In genomic region chr1:27367160-27367650, GRCh38 we compare ENCODE assay signal across 9 cellular contexts. TPM values are rescaled to one million over a fixed set of nuclear protein-coding genes. Genes with fewer than 3 reads are reported as not detected.
DNase-seq lines count a peak whose midpoint lies in the region; ATAC-seq and TF ChIP-seq lines count a peak whose summit lies in the region.
"Had no signal": no experiment of that assay in that cellular context is flagged by ENCODE, and none has a peak within 500 bp of the region (broad histone marks: within the 10 kb centered on the region; RNA-seq: fewer than 3 reads in every experiment).

No MANE protein-coding gene starts in this region.

- H3K27ac Mint-ChIP-seq in endodermal cell, result no peak overlapping the region
- H3K27ac Mint-ChIP-seq in neural crest cell (ENCODE audit: unreplicated experiment), result no peak overlapping the region

- DNase-seq in BJ (ENCODE audit: low read depth) (no peak), Panc1 (ENCODE audit: low read depth, low spot score) (no peak), endodermal cell (no peak), neural crest cell (ENCODE audit: low read depth, low spot score) (no peak), SW480 (ENCODE audit: low spot score) (no peak)

- H3K4me1 Mint-ChIP-seq in endodermal cell, result peaks cover 12% of the 10 kb centered on the region
- H3K4me1 Mint-ChIP-seq in neural crest cell, result peaks cover 41% of the 10 kb centered on the region

- CTCF ChIA-PET in BJ (lab: Yijun Ruan, JAX), result interaction anchor here (0.7 to 6.1 kb wide), 26 partner anchors 8 to 480 kb away, joined by 3 to 118 read pairs (median 6); partner anchors contain the start of genes CD164L2, FCN3, GPR3 and SYTL1
- CTCF ChIA-PET in Panc1 (lab: Charles Lee), result interaction anchor here (0.5 to 2.3 kb wide), 3 partner anchors 10 to 85 kb away, joined by 3 to 11 read pairs (median 3); no protein-coding TSS in a partner anchor

- H3K27me3 ChIP-seq in BJ (ENCODE audit: control insufficient read depth, insufficient read depth, low read length), result no peaks in the 10 kb centered on the region
- no peaks in the 10 kb centered on the region for H3K27me3 ChIP-seq in Panc1 (ENCODE audit: control insufficient read depth, insufficient read depth, low read length)
- no peaks in the 10 kb centered on the region for H3K27me3 ChIP-seq in endodermal cell (ENCODE audit: control insufficient read depth, insufficient read depth, low read length, poor library complexity, severe bottlenecking)

- no TSS peak for BruUV-seq in Panc1 (replicated peaks; lab: Mats Ljungman, UMichigan)

- H3K4me3 Mint-ChIP-seq in endodermal cell, result peak overlapping the region; percentile 70
- peak overlapping the region; percentile 84 for H3K4me3 Mint-ChIP-seq in neural crest cell

- H3K27ac ChIP-seq in Panc1 (ENCODE audit: low read length) (peak overlapping the region; percentile 92), endodermal cell (ENCODE audit: low read depth, low read length) (peak overlapping the region; percentile 72)

- H3K4me3 ChIP-seq in BJ (ENCODE audit: low read depth, low read length) (peak overlapping the region; percentile 56), Panc1 (ENCODE audit: low read depth in 2 of 2, low read length in 2 of 2) (peak overlapping the region; percentile 74 to 96), endodermal cell (ENCODE audit: low read length) (peak overlapping the region; percentile 88)

- H3K36me3 Mint-ChIP-seq in endodermal cell (ENCODE audit: low read depth) (no peaks in the 10 kb centered on the region), neural crest cell (ENCODE audit: low read depth) (no peaks in the 10 kb centered on the region)

- TF ChIP-seq CTCF in BJ (IDR thresholded peaks at IDR 0.05; ENCODE audit: insufficient read depth, low read depth, low read length) (no peak), Panc1 (IDR thresholded peaks at IDR 0.05) (no peak), endodermal cell (conservative IDR thresholded peaks at IDR 0.05) (no peak), neural crest cell (conservative IDR thresholded peaks at IDR 0.05) (no peak)

- H3K9me3 ChIP-seq in Panc1 (ENCODE audit: control insufficient read depth, insufficient read depth, low read depth, low read length) (no peaks in the 10 kb centered on the region), endodermal cell (ENCODE audit: control insufficient read depth, low read length) (no peaks in the 10 kb centered on the region)

- H3K9me3 Mint-ChIP-seq in endodermal cell (no peaks in the 10 kb centered on the region), neural crest cell (no peaks in the 10 kb centered on the region)

- peak overlapping the region; percentile 57 for H3K9ac ChIP-seq in endodermal cell (ENCODE audit: extremely low read depth, low read length, poor library complexity, severe bottlenecking)

- 45 to 46% methylated on average over 7 to 8 of the region's 8 CpGs for WGBS in endodermal cell (ENCODE audit: insufficient coverage in 1 of 2, insufficient read length in 1 of 2), 2 experiments

- ATAC-seq in Panc1, result no peak
- no peak for ATAC-seq in HG02870 (IDR thresholded peaks at IDR 0.05; ENCODE audit: unreplicated experiment)
- no peak for ATAC-seq in HG03045 (IDR thresholded peaks at IDR 0.05; ENCODE audit: unreplicated experiment)
- ATAC-seq in HG02763 (IDR thresholded peaks at IDR 0.05; ENCODE audit: unreplicated experiment), result no peak

- H3K36me3 ChIP-seq in BJ (ENCODE audit: control insufficient read depth, insufficient read depth, low read length), result peaks cover 9% of the 10 kb centered on the region
- no peaks in the 10 kb centered on the region; the same call in 1 of the 2 replicates for H3K36me3 ChIP-seq in Panc1 (ENCODE audit: control insufficient read depth, insufficient read depth, low read length)
- H3K36me3 ChIP-seq in endodermal cell (ENCODE audit: control insufficient read depth, insufficient read depth, low read length), result no peaks in the 10 kb centered on the region

- intact Hi-C loops in Panc1 (cut with micrococcal nuclease; ENCODE audit: unreplicated experiment), result no loop called here

- POLR2A ChIA-PET in BJ (lab: Charles Lee), result interaction anchor here (1.0 kb wide), 1 partner anchor 68 kb away, joined by 5 read pairs; no protein-coding TSS in a partner anchor
- POLR2A ChIA-PET in Panc1 (lab: Charles Lee), result interaction anchor here (0.5 kb wide), 1 partner anchor 102 kb away, joined by 4 read pairs; no protein-coding TSS in a partner anchor

- in situ Hi-C loops in Panc1 (cut with HindIII; ENCODE audit: low pct_unique_long_range_greater_than_20kb, low sequenced_read_pairs), result no loop called here

- H3K27me3 Mint-ChIP-seq in endodermal cell (ENCODE audit: insufficient read depth), result peaks cover 14% of the 10 kb centered on the region
- H3K27me3 Mint-ChIP-seq in neural crest cell (ENCODE audit: low read depth), result no peaks in the 10 kb centered on the region

- peaks cover 15% of the 10 kb centered on the region for H3K4me1 ChIP-seq in Panc1 (ENCODE audit: control insufficient read depth, insufficient read depth, low read length)
- H3K4me1 ChIP-seq in endodermal cell (ENCODE audit: control insufficient read depth, insufficient read depth, low read length), result no peaks in the 10 kb centered on the region

RNA-seq across cellular contexts. Expression of gene MAP3K6, which starts 0.4 kb away (rescaled TPM):
- 9.3 and 18.0 TPM in 2 replicates for polyA plus RNA-seq in BJ (2011; rRNA removed)
- 12.4 and 12.5 TPM in 2 replicates for polyA minus RNA-seq in BJ (2011; rRNA and poly(A)+ RNA removed)
- total RNA-seq in Panc1 (2021; ENCODE audit: unreplicated experiment) (56.9 TPM), endodermal cell (10 to 100 TPM in 1 of 2 donors, 1 to 10 TPM in 1; 6.6 to 11.5 TPM), neural crest cell (12.9 and 13.6 TPM in 2 replicates)
- 57.8 TPM for polyA plus RNA-seq in Panc1 (2012; ENCODE audit: insufficient read length)
- polyA plus RNA-seq in endodermal cell (2013, experiment 1 of 2), result 14.9 TPM
- 14.3 TPM for polyA plus RNA-seq in endodermal cell (2013, experiment 2 of 2)

RNA-seq across cellular contexts. Expression of gene FCN3, which starts 7.4 kb away (rescaled TPM):
- not detected in 2 replicates for polyA plus RNA-seq in BJ (2011; rRNA removed)
- polyA minus RNA-seq in BJ (2011; rRNA and poly(A)+ RNA removed), result not detected in 2 replicates
- total RNA-seq in Panc1 (2021; ENCODE audit: unreplicated experiment) (not detected), endodermal cell (under 1 TPM in 1 of 2 donors, not detected in 1; 0.26 TPM), neural crest cell (not detected in 2 replicates)
- 0.23 TPM for polyA plus RNA-seq in Panc1 (2012; ENCODE audit: insufficient read length)
- polyA plus RNA-seq in endodermal cell (2013, experiment 1 of 2), result not detected
- not detected for polyA plus RNA-seq in endodermal cell (2013, experiment 2 of 2)
- total RNA-seq: HT-29 had no signal

RNA-seq across cellular contexts. Expression of gene CD164L2, which starts 15.9 kb away (rescaled TPM):
- polyA plus RNA-seq in BJ (2011; rRNA removed), result not detected in 2 replicates
- not detected in 2 replicates for polyA minus RNA-seq in BJ (2011; rRNA and poly(A)+ RNA removed)
- 0.13 TPM for total RNA-seq in Panc1 (2021; ENCODE audit: unreplicated experiment)
- polyA plus RNA-seq in Panc1 (2012; ENCODE audit: insufficient read length), result not detected
- 1 to 10 TPM; 1.6 to 1.8 TPM for total RNA-seq in endodermal cell
- polyA plus RNA-seq in endodermal cell (2013, experiment 1 of 2), result 1.4 TPM
- 0.83 TPM for polyA plus RNA-seq in endodermal cell (2013, experiment 2 of 2)
- not detected in 2 replicates for total RNA-seq in neural crest cell
- total RNA-seq: HT-29 had no signal

RNA-seq across cellular contexts. Expression of gene GPR3, which starts 25.2 kb away (rescaled TPM):
- 1.0 and 1.8 TPM in 2 replicates for polyA plus RNA-seq in BJ (2011; rRNA removed)
- polyA minus RNA-seq in BJ (2011; rRNA and poly(A)+ RNA removed), result 1.6 and 1.8 TPM in 2 replicates
- total RNA-seq in Panc1 (2021; ENCODE audit: unreplicated experiment) (0.95 TPM), endodermal cell (1 to 10 TPM; 3.5 to 4.1 TPM), neural crest cell (6.1 and 7.0 TPM in 2 replicates)
- 1.1 TPM for polyA plus RNA-seq in Panc1 (2012; ENCODE audit: insufficient read length)
- polyA plus RNA-seq in endodermal cell (2013, experiment 1 of 2), result 4.5 TPM
- polyA plus RNA-seq in endodermal cell (2013, experiment 2 of 2), result 4.5 TPM

RNA-seq across cellular contexts. Expression of gene SYTL1, which starts 25.4 kb away (rescaled TPM):
- polyA plus RNA-seq in BJ (2011; rRNA removed), result 0.20 and 0.23 TPM in 2 replicates
- 0.10 TPM in 1 of 2 replicates, not detected in the other for polyA minus RNA-seq in BJ (2011; rRNA and poly(A)+ RNA removed)
- total RNA-seq in Panc1 (2021; ENCODE audit: unreplicated experiment), result 2.4 TPM
- polyA plus RNA-seq in Panc1 (2012; ENCODE audit: insufficient read length), result 3.8 TPM
- total RNA-seq in endodermal cell, result 1 to 10 TPM; 6.7 to 7.5 TPM
- polyA plus RNA-seq in endodermal cell (2013, experiment 1 of 2), result 3.2 TPM
- polyA plus RNA-seq in endodermal cell (2013, experiment 2 of 2), result 4.9 TPM
- total RNA-seq in neural crest cell, result 0.72 and 1.4 TPM in 2 replicates
